ENCODE assay signal across 1 cellular context in genomic region chr11:746289-747175, GRCh38.
A peak's percentile ranks its signal among the peaks of the same experiment; 100 is the strongest.
TF ChIP-seq lines count a peak whose summit lies in the region.

No MANE protein-coding gene starts in this region.

TF ChIP-seq in IMR-90, 13 proteins besides CTCF, POLR2A, EP300 and RAD21:
- TF ChIP-seq MAZ (IDR thresholded peaks at IDR 0.05; ENCODE audit: borderline replicate concordance, low read depth, low read length) (no peak), RCOR1 (IDR thresholded peaks at IDR 0.05; ENCODE audit: insufficient replicate concordance, low read length) (no peak), SMC3 (IDR thresholded peaks at IDR 0.05; ENCODE audit: low read depth, low read length) (no peak), MAFK (IDR thresholded peaks at IDR 0.05; ENCODE audit: low read depth, low read length) (peak; percentile 76), NFE2L2 (IDR thresholded peaks at IDR 0.05; ENCODE audit: low read depth, low read length) (0 out of 2 replicates have a peak, but pooled peaks have one; percentile 9), USF2 (IDR thresholded peaks at IDR 0.05; ENCODE audit: low read depth, low read length) (no peak)
TF ChIP-seq in IMR-90: peak in this region for 2.
